ENCODE assay signal across 19 cellular contexts in genomic region chr4:174467107-174467506, GRCh38.
"Had no signal": no experiment of that assay in that cellular context is flagged by ENCODE, and none has a peak within 500 bp of the region (broad histone marks: within the 10 kb centered on the region; RNA-seq: fewer than 3 reads in every experiment).

No MANE protein-coding gene starts in this region.

- H3K36me3 ChIP-seq: ascending aorta, esophagus muscularis mucosa, gastroesophageal sphincter, pancreas, tibial nerve, vagina had no signal

- H3K4me3 ChIP-seq: ascending aorta, esophagus muscularis mucosa, gastroesophageal sphincter, mucosa of descending colon, pancreas, skin epidermis, tibial nerve, vagina had no signal

- H3K27ac ChIP-seq: ascending aorta, esophagus muscularis mucosa, gastroesophageal sphincter, pancreas, skin epidermis, tibial nerve, vagina had no signal

- H3K9me3 ChIP-seq: ascending aorta, mucosa of descending colon, pancreas, tibial nerve, vagina had no signal

- H3K4me1 ChIP-seq: ascending aorta, gastroesophageal sphincter, pancreas, tibial nerve, vagina had no signal

- ATAC-seq: activated CD4-positive, CD25-positive, alpha-beta regulatory T cell treated with anti-CD3 and anti-CD28 coated beads, Interleukin-2, amount 50 U/mL, for 24 hours; gastroesophageal sphincter; left lobe of liver; mucosa of descending colon; naive thymus-derived CD4-positive, alpha-beta T cell; pancreas had no signal

- H3K27me3 ChIP-seq: ascending aorta, esophagus muscularis mucosa, gastroesophageal sphincter, pancreas, tibial nerve, vagina had no signal

- DNase-seq: activated CD4-positive, alpha-beta T cell treated with anti-CD3 and anti-CD28 coated beads, Interleukin-2, amount 50 U/mL, for 1 hour; activated CD8-positive, alpha-beta memory T cell treated with anti-CD3 and anti-CD28 coated beads for 24 hours; activated naive CD4-positive, alpha-beta T cell; activated naive CD8-positive, alpha-beta T cell treated with anti-CD3 and anti-CD28 coated beads, Interleukin-2, amount 10 ng/mL, durations not matched to agents 7 days and 5 days; caudate nucleus; mucosa of descending colon; naive thymus-derived CD4-positive, alpha-beta T cell; pancreas; stimulated activated CD4-positive, alpha-beta T cell treated with anti-CD3 and anti-CD28 coated beads, Interleukin-4, amount 100 ng/mL, for 24 hours; stimulated activated naive CD4-positive, alpha-beta T cell; substantia nigra had no signal
